In the genomic region with DNA sequence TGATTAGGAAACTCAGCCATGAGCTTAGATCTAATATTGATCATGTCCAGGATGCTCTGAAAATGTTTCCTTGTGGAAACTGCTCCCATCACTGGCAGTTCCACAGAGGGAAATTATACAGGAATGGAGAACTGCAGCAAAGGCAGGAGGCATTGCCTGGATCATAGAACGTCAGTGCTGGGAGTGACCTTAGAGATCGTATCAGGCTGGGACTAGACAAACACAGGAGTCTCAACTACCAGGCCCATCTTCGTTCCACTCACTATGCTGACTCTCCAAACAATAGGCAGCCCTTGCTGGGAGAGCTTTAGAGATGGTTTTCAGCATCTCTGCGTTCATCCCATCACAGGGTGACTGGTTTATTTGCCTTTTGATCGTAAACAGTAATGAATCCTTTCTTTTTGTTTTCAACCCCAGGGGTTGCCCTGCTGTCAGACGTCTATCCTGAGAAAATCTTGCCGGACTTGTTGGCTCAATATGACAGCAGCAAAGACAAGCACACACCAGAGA, we compare ENCODE assay signal across 1 cellular context.
TF ChIP-seq lines count a peak whose summit lies in the region.

No MANE protein-coding gene starts in this region.

TF ChIP-seq in K562, 482 proteins besides CTCF, POLR2A, EP300 and RAD21:
- TF ChIP-seq CTBP1 (IDR thresholded peaks at IDR 0.05; ENCODE audit: borderline replicate concordance): no peak
TF ChIP-seq in K562: peak in this region for 0.
